In genomic region chr4:184688447-184688846, GRCh38 we compare ENCODE assay signal across 11 cellular contexts. TPM values are rescaled to one million over a fixed set of nuclear protein-coding genes. Genes with fewer than 3 reads are reported as not detected.
DNase-seq lines count a peak whose midpoint lies in the region; ATAC-seq and TF ChIP-seq lines count a peak whose summit lies in the region.
"Had no signal": no experiment of that assay in that cellular context is flagged by ENCODE, and none has a peak within 500 bp of the region (broad histone marks: within the 10 kb centered on the region; RNA-seq: fewer than 3 reads in every experiment).

No MANE protein-coding gene starts in this region.

- H3K36me3 ChIP-seq in esophagus (ENCODE audit: control insufficient read depth in 2 of 2, insufficient read depth in 2 of 2, low read length in 1 of 2) = no peaks in the 10 kb centered on the region
- H3K36me3 ChIP-seq in Caco-2 (ENCODE audit: control insufficient read depth, insufficient read depth, low read length) = no peaks in the 10 kb centered on the region

- H3K4me3 ChIP-seq in esophagus (ENCODE audit: low read depth in 1 of 2, low read length in 2 of 2) = no peak overlapping the region
- H3K4me3 ChIP-seq in Caco-2 (ENCODE audit: low read depth, low read length) = no peak overlapping the region
- no peak overlapping the region for H3K4me3 ChIP-seq in right cardiac atrium (ENCODE audit: low read length)

- BruUV-seq in Caco-2 (replicated peaks; lab: Mats Ljungman, UMichigan) = no TSS peak

- H3K27me3 ChIP-seq in esophagus (ENCODE audit: control insufficient read depth in 1 of 2, insufficient read depth in 2 of 2, low read length in 2 of 2) (no peaks in the 10 kb centered on the region), Caco-2 (replicated peaks; ENCODE audit: control insufficient read depth, insufficient read depth, low read length) (no peaks in the 10 kb centered on the region), right cardiac atrium (ENCODE audit: control insufficient read depth, insufficient read depth) (no peaks in the 10 kb centered on the region)

- peaks cover 26% of the 10 kb centered on the region for H3K36me3 Mint-ChIP-seq in Caco-2 (ENCODE audit: insufficient read depth, unreplicated experiment)

- no peak for TF ChIP-seq CTCF in Caco-2 (IDR thresholded peaks at IDR 0.05; ENCODE audit: insufficient read depth in 1 of 2, low read depth in 1 of 2, low read length in 1 of 2, severe bottlenecking in 1 of 2, unreplicated experiment in 1 of 2)

- no peaks in the 10 kb centered on the region for H3K9me3 Mint-ChIP-seq in Caco-2 (ENCODE audit: unreplicated experiment)

- ATAC-seq in right cardiac atrium = no peak

- H3K4me1 Mint-ChIP-seq in Caco-2 (ENCODE audit: low read depth, unreplicated experiment) = no peaks in the 10 kb centered on the region

- POLR2A ChIA-PET in Caco-2 (lab: Charles Lee) = no interaction called here

- peaks cover 0 to 3% of the 10 kb centered on the region in 2 donors for H3K4me1 ChIP-seq in esophagus (ENCODE audit: control insufficient read depth in 2 of 2, insufficient read depth in 2 of 2, low read length in 1 of 2)
- H3K4me1 ChIP-seq in Caco-2 = no peaks in the 10 kb centered on the region
- H3K4me1 ChIP-seq in right cardiac atrium (ENCODE audit: control insufficient read depth, insufficient read depth, low read length) = no peaks in the 10 kb centered on the region

- no peak overlapping the region for H3K4me3 Mint-ChIP-seq in Caco-2 (ENCODE audit: unreplicated experiment)

- 44 to 58% methylated on average over 11 of the region's 11 CpGs for WGBS in esophagus, 2 donors
- 67% methylated on average over 11 of the region's 11 CpGs for WGBS in right cardiac atrium

- H3K9me3 ChIP-seq in esophagus (ENCODE audit: control insufficient read depth in 2 of 2, insufficient read depth in 1 of 2, low read depth in 1 of 2, low read length in 1 of 2) (no peaks in the 10 kb centered on the region), Caco-2 (no peaks in the 10 kb centered on the region), right cardiac atrium (ENCODE audit: control insufficient read depth, low read length) (no peaks in the 10 kb centered on the region)

- no peaks in the 10 kb centered on the region for H3K27me3 Mint-ChIP-seq in Caco-2 (ENCODE audit: insufficient read depth, unreplicated experiment)

- DNase-seq in NCI-H146 (lab: John Stamatoyannopoulos, UW) = peak; percentile 46
- no peak for DNase-seq in NCI-H146 treated with DMSO at 0.1 percent for 48 hours (lab: John Stamatoyannopoulos, UW; ENCODE audit: unreplicated experiment)
- DNase-seq in renal cortical epithelial cell (ENCODE audit: low read depth) = peak; percentile 88
- no peak for DNase-seq in Caco-2
- no peak for DNase-seq in D341Med (ENCODE audit: low spot score)
- DNase-seq in right cardiac atrium = no peak
- DNase-seq: small intestine had no signal

- intact Hi-C loops in Caco-2 (cut with micrococcal nuclease; ENCODE audit: unreplicated experiment) = no loop called here
- intact Hi-C loops in right cardiac atrium (cut with DNase I) = no loop called here

- no peak overlapping the region for H3K27ac Mint-ChIP-seq in Caco-2 (ENCODE audit: unreplicated experiment)

- CTCF ChIA-PET in Caco-2 (lab: Charles Lee) = no interaction called here

- H3K27ac ChIP-seq in esophagus (ENCODE audit: low read depth in 2 of 2, low read length in 1 of 2) = peak overlapping the region; percentile 71 to 74
- no peak overlapping the region for H3K27ac ChIP-seq in right cardiac atrium (ENCODE audit: low read length)
- H3K27ac ChIP-seq: 22Rv1, VCaP had no signal

TF ChIP-seq in PFSK-1, 5 proteins besides CTCF, POLR2A, EP300 and RAD21:
- TF ChIP-seq TAF1 (IDR thresholded peaks at IDR 0.05; ENCODE audit: borderline replicate concordance, insufficient read depth, low read length) (no peak), SIN3A (IDR thresholded peaks at IDR 0.05; ENCODE audit: borderline replicate concordance, insufficient read depth, low read length) (no peak), POLR2AphosphoS5 (IDR thresholded peaks at IDR 0.05; ENCODE audit: low read depth, low read length) (no peak), FOXP2 (optimal IDR thresholded peaks at IDR 0.05; ENCODE audit: borderline replicate concordance, extremely low read depth, extremely low read length, insufficient read depth) (peak; percentile 14), REST (IDR thresholded peaks at IDR 0.05; ENCODE audit: insufficient read depth in 1 of 2, low read depth in 2 of 2, low read length in 2 of 2) (no peak)

RNA-seq across cellular contexts. Expression of gene PRIMPOL, which starts 38.9 kb away (rescaled TPM):
- 4.4 TPM for polyA plus RNA-seq in PFSK-1 (2012; ENCODE audit: insufficient read length, low read depth)
- polyA plus RNA-seq in esophagus = 10 to 100 TPM in 1 of 2 donors, 1 to 10 TPM in 1; 5.9 to 27.3 TPM
- total RNA-seq in renal cortical epithelial cell = 12.2 and 13.0 TPM in 2 replicates
- total RNA-seq in Caco-2 (2022) = 7.5 and 7.9 TPM in 2 replicates
- 10 to 100 TPM in 3 of 4 donors, 1 to 10 TPM in 1; 8.9 to 12.0 (median 11.2) TPM for total RNA-seq in right cardiac atrium
- polyA plus RNA-seq in right cardiac atrium = 14.3 TPM

RNA-seq across cellular contexts. Expression of gene CASP3, which starts 39.2 kb away (rescaled TPM):
- 13.3 TPM for polyA plus RNA-seq in PFSK-1 (2012; ENCODE audit: insufficient read length, low read depth)
- 10 to 100 TPM; 12.2 to 15.7 TPM for polyA plus RNA-seq in esophagus
- total RNA-seq in renal cortical epithelial cell = 54.8 and 115 TPM in 2 replicates
- 34.1 and 34.5 TPM in 2 replicates for total RNA-seq in Caco-2 (2022)
- 10 to 100 TPM in 2 of 4 donors, 1 to 10 TPM in 2; 8.6 to 11.0 (median 10.2) TPM for total RNA-seq in right cardiac atrium
- 10.5 TPM for polyA plus RNA-seq in right cardiac atrium

RNA-seq across cellular contexts. Expression of gene CENPU, which starts 45.4 kb away (rescaled TPM):
- polyA plus RNA-seq in PFSK-1 (2012; ENCODE audit: insufficient read length, low read depth) = 7.1 TPM
- polyA plus RNA-seq in esophagus (10 to 100 TPM; 19.0 to 23.5 TPM), right cardiac atrium (0.66 TPM)
- total RNA-seq in renal cortical epithelial cell (2.9 and 17.5 TPM in 2 replicates), Caco-2 (2022) (42.8 and 52.0 TPM in 2 replicates), right cardiac atrium (1 to 10 TPM; 1.0 to 1.8 (median 1.6) TPM)

Comparison
In these comparisons a context has a peak if more than half of its experiments do, and no peak if none do; other contexts are left out.
1. DNase-seq: peak in NCI-H146 (single experiment) and renal cortical epithelial cell (single experiment); none in NCI-H146 treated with DMSO at 0.1 percent for 48 hours (single experiment), Caco-2 (0 of 2), D341Med (single experiment) and right cardiac atrium (0 of 3).